21 cellular contexts compared by ENCODE assay signal in the genomic region with DNA sequence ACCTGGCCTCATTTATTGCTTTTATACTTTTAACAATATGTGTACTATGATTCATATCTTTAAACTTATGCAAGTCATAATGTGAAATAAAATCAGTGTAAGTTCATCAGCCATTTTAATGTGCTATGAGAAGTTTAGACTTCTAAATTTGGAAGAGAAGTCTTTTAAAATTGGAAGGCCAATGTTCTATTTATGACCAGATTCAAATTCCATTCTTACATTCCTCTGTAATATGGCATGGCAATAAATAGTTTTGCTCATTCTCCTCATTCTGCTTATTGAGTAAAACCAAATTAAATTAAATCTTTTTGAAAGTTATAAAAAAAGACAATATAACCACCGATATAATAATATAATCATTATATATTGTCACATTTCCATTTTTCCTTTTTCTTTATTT.
DNase-seq lines count a peak whose midpoint lies in the region; ATAC-seq, FAIRE-seq and TF ChIP-seq lines count a peak whose summit lies in the region.
"Had no signal": no experiment of that assay in that cellular context is flagged by ENCODE, and none has a peak within 500 bp of the region (broad histone marks: within the 10 kb centered on the region; RNA-seq: fewer than 3 reads in every experiment).

No MANE protein-coding gene starts in this region.

- H3K9me3 ChIP-seq in heart left ventricle (no peaks in the 10 kb centered on the region), pancreas (no peaks in the 10 kb centered on the region), Karpas-422 (ENCODE audit: low read length) (no peaks in the 10 kb centered on the region), OCI-LY7 (ENCODE audit: low read length) (no peaks in the 10 kb centered on the region), colonic mucosa (no peaks in the 10 kb centered on the region)
- H3K9me3 ChIP-seq: HAP-1, SJSA1 had no signal

- intact Hi-C loops in heart left ventricle (cut with DNase I) (no loop called here), left ventricle myocardium superior (cut with micrococcal nuclease) (no loop called here), pancreas (cut with DNase I) (no loop called here), OCI-LY7 (cut with micrococcal nuclease; ENCODE audit: unreplicated experiment) (no loop called here), colonic mucosa (cut with DNase I) (no loop called here)

- no peak overlapping the region for H2AFZ ChIP-seq in Karpas-422 (ENCODE audit: low read length)
- H2AFZ ChIP-seq in OCI-LY7 (ENCODE audit: low read length), result no peak overlapping the region

- CTCF ChIA-PET in OCI-LY7 (lab: Charles Lee; ENCODE audit: unreplicated experiment), result no interaction called here

- POLR2A ChIA-PET in OCI-LY7 (lab: Charles Lee), result no interaction called here

- H3K36me3 ChIP-seq in heart left ventricle (peaks cover 0 to 9% (median 0%) of the 10 kb centered on the region in 9 donors), pancreas (peaks cover 0 to 12% (median 0%) of the 10 kb centered on the region in 3 donors), Karpas-422 (ENCODE audit: insufficient read depth, low read length) (no peaks in the 10 kb centered on the region), OCI-LY7 (ENCODE audit: insufficient read depth, low read length) (no peaks in the 10 kb centered on the region), colonic mucosa (no peaks in the 10 kb centered on the region)
- H3K36me3 ChIP-seq: HAP-1, SJSA1 had no signal

- FAIRE-seq in pancreas (lab: Jason Lieb, UNC), result peak; percentile 29
- FAIRE-seq: HTR-8/SVneo had no signal

- H3K4me3 ChIP-seq in heart left ventricle (no peak overlapping the region), pancreas (no peak overlapping the region), Karpas-422 (ENCODE audit: low read length) (no peak overlapping the region), OCI-LY7 (ENCODE audit: low read depth, low read length, poor library complexity, severe bottlenecking) (no peak overlapping the region), colonic mucosa (no peak overlapping the region)
- H3K4me3 ChIP-seq: HAP-1, SJSA1 had no signal

- 78 to 85% (median 83%) methylated on average over 1 of the region's 1 CpG for WGBS in heart left ventricle, 4 donors
- 88 to 93% methylated on average over 1 of the region's 1 CpG for WGBS in pancreas, 2 donors

- H3K9me2 ChIP-seq in Karpas-422 (replicated peaks; ENCODE audit: insufficient read depth, low read length) (no peaks in the 10 kb centered on the region), OCI-LY7 (ENCODE audit: insufficient read depth, low read length) (no peaks in the 10 kb centered on the region)

- H3K9ac ChIP-seq in Karpas-422 (ENCODE audit: low read length) (no peak overlapping the region), colonic mucosa (ENCODE audit: low read depth in 2 of 2, low read length in 2 of 2) (no peak overlapping the region)

- ATAC-seq in heart left ventricle, result no peak
- ATAC-seq in left ventricle myocardium superior, result no peak
- no peak for ATAC-seq in pancreas
- ATAC-seq in activated CD4-positive, CD25-positive, alpha-beta regulatory T cell treated with anti-CD3 and anti-CD28 coated beads, Interleukin-2, amount 50 U/mL, for 24 hours, result no peak

- no peaks in the 10 kb centered on the region for H3K27me3 ChIP-seq in heart left ventricle
- H3K27me3 ChIP-seq in pancreas, result no peaks in the 10 kb centered on the region
- no peaks in the 10 kb centered on the region for H3K27me3 ChIP-seq in Karpas-422 (ENCODE audit: low read length)
- H3K27me3 ChIP-seq in colonic mucosa, result no peaks in the 10 kb centered on the region
- H3K27me3 ChIP-seq: SJSA1 had no signal

- DNase-seq in heart left ventricle (no peak), left ventricle myocardium superior (no peak), fibroblast of peridontal ligament (ENCODE audit: extremely low read depth) (peak; percentile 43), pancreas (no peak), Karpas-422 (no peak), OCI-LY7 (ENCODE audit: low spot score) (no peak), colonic mucosa (no peak)
- DNase-seq: C1 segment of cervical spinal cord; EL; NCI-H1105 treated with DMSO at 0.1 percent for 48 hours; NCI-H1694 treated with DMSO at 0.1 percent for 48 hours; NCI-H345; NCI-H69; NK-92 treated with Interleukin-12 subunit alpha and Interleukin-12 subunit beta, amount 100 ng/mL, for 24 hours; OCI-M1 had no signal

- TF ChIP-seq CTCF in heart left ventricle (IDR thresholded peaks at IDR 0.05) (no peak), pancreas (IDR thresholded peaks at IDR 0.05) (no peak), OCI-LY7 (conservative IDR thresholded peaks at IDR 0.05; ENCODE audit: low read length) (no peak), colonic mucosa (IDR thresholded peaks at IDR 0.05) (no peak)

- H3K4me2 ChIP-seq in Karpas-422 (ENCODE audit: low read depth, low read length, poor library complexity, severe bottlenecking), result no peak overlapping the region
- no peak overlapping the region for H3K4me2 ChIP-seq in OCI-LY7 (ENCODE audit: low read length)

- peak overlapping the region; percentile 28 to 86 (median 58) for H3K27ac ChIP-seq in heart left ventricle
- no peak overlapping the region for H3K27ac ChIP-seq in pancreas
- no peak overlapping the region for H3K27ac ChIP-seq in Karpas-422 (ENCODE audit: low read length)
- no peak overlapping the region for H3K27ac ChIP-seq in OCI-LY7 (ENCODE audit: low read depth, low read length, poor library complexity, severe bottlenecking)
- no peak overlapping the region for H3K27ac ChIP-seq in colonic mucosa
- H3K27ac ChIP-seq: HL-60, RWPE1, SJSA1 had no signal

- H4K20me1 ChIP-seq in Karpas-422 (ENCODE audit: insufficient read depth, low read depth, low read length), result no peaks in the 10 kb centered on the region
- no peaks in the 10 kb centered on the region for H4K20me1 ChIP-seq in OCI-LY7 (ENCODE audit: insufficient read depth, low read length)

- H3K79me2 ChIP-seq in Karpas-422 (ENCODE audit: low read length), result no peaks in the 10 kb centered on the region
- H3K79me2 ChIP-seq in OCI-LY7 (ENCODE audit: insufficient read depth, low read depth, low read length), result no peaks in the 10 kb centered on the region

- TF ChIP-seq POLR2A in heart left ventricle (IDR thresholded peaks at IDR 0.05), result no peak

- BruUV-seq in OCI-LY7 (replicated peaks; lab: Mats Ljungman, UMichigan), result no TSS peak

- H3K4me1 ChIP-seq in heart left ventricle (peaks cover 0 to 62% (median 24%) of the 10 kb centered on the region in 12 donors), pancreas (peaks cover 0 to 15% (median 0%) of the 10 kb centered on the region in 3 donors), Karpas-422 (ENCODE audit: low read length) (no peaks in the 10 kb centered on the region), OCI-LY7 (ENCODE audit: insufficient read depth, low read length, poor library complexity, severe bottlenecking) (peaks cover 5% of the 10 kb centered on the region), colonic mucosa (no peaks in the 10 kb centered on the region)
- H3K4me1 ChIP-seq: HAP-1 had no signal

Comparison
In these comparisons a context has a peak if more than half of its experiments do, and no peak if none do; other contexts are left out.
1. H3K27ac ChIP-seq: peak in heart left ventricle (12 of 12); none in pancreas (0 of 4), Karpas-422 (single experiment), OCI-LY7 (single experiment) and colonic mucosa (single experiment).